In the genomic region with DNA sequence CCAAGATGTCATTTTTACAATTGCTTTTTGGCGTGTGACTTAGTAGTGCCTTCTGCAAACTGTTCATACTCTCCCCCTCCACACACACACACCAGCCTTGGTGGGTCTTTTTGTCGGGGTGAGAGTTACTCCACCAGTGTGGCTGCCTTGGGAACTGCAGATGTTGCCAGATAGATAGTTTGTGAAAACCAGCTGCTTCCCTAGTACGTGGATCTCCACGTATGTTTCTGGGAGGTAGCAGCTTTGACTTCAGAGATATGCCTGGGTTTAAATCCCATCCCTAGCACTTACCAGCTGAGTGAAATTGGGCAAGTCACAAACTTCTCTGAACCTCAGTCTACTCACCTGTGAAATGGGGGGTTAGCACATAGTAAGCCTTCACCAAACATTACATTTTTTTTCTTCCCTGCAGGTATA, we compare ENCODE assay signal across 1 cellular context.
TF ChIP-seq lines count a peak whose summit lies in the region.

No MANE protein-coding gene starts in this region.

TF ChIP-seq in K562, 482 proteins besides CTCF, POLR2A, EP300 and RAD21 (continued from another document):
- TF ChIP-seq TFAM (CRISPR knock-in tag; conservative IDR thresholded peaks at IDR 0.05) (no peak), ZNF766 (CRISPR knock-in tag; conservative IDR thresholded peaks at IDR 0.05) (0 out of 2 replicates have a peak, but pooled peaks have one; percentile 32), RBM25 (IDR thresholded peaks at IDR 0.05; ENCODE audit: low read depth, low read length, severe bottlenecking) (peak; percentile 91), SIN3A (IDR thresholded peaks at IDR 0.05; ENCODE audit: borderline replicate concordance in 2 of 2, control insufficient read depth in 1 of 2, low read depth in 2 of 2, low read length in 2 of 2) (no peak), CBX1 (IDR thresholded peaks at IDR 0.05; ENCODE audit: low read depth) (peak; percentile 72; the same call in 1 of the 2 replicates), USF2 (CRISPR knock-in tag; IDR thresholded peaks at IDR 0.05) (0 out of 2 replicates have a peak, but pooled peaks have one; percentile 10), CHD4 (IDR thresholded peaks at IDR 0.05; ENCODE audit: insufficient read depth, insufficient replicate concordance, low read depth, low read length, poor library complexity, severe bottlenecking) (peak; percentile 98), PHF20 (IDR thresholded peaks at IDR 0.05; ENCODE audit: partially characterized antibody) (peak; percentile 27), ADNP (tag; IDR thresholded peaks at IDR 0.05) (peak; percentile 82), ZNF644 (tag; IDR thresholded peaks at IDR 0.05; ENCODE audit: low read depth) (peak; percentile 55; the same call in 1 of the 2 replicates), ZKSCAN1 (IDR thresholded peaks at IDR 0.05; ENCODE audit: low read depth, low read length) (peak; percentile 99), SMARCA5 (IDR thresholded peaks at IDR 0.05) (peak; percentile 79; the same call in 1 of the 2 replicates)
- TF ChIP-seq, protein P1, sequence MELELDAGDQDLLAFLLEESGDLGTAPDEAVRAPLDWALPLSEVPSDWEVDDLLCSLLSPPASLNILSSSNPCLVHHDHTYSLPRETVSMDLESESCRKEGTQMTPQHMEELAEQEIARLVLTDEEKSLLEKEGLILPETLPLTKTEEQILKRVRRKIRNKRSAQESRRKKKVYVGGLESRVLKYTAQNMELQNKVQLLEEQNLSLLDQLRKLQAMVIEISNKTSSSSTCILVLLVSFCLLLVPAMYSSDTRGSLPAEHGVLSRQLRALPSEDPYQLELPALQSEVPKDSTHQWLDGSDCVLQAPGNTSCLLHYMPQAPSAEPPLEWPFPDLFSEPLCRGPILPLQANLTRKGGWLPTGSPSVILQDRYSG (tag; conservative IDR thresholded peaks at IDR 0.05; ENCODE audit: low read depth), result 0 out of 2 replicates have a peak, but pooled peaks have one; percentile 41
- TF ChIP-seq, protein P2, sequence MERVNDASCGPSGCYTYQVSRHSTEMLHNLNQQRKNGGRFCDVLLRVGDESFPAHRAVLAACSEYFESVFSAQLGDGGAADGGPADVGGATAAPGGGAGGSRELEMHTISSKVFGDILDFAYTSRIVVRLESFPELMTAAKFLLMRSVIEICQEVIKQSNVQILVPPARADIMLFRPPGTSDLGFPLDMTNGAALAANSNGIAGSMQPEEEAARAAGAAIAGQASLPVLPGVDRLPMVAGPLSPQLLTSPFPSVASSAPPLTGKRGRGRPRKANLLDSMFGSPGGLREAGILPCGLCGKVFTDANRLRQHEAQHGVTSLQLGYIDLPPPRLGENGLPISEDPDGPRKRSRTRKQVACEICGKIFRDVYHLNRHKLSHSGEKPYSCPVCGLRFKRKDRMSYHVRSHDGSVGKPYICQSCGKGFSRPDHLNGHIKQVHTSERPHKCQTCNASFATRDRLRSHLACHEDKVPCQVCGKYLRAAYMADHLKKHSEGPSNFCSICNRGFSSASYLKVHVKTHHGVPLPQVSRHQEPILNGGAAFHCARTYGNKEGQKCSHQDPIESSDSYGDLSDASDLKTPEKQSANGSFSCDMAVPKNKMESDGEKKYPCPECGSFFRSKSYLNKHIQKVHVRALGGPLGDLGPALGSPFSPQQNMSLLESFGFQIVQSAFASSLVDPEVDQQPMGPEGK (CRISPR knock-in tag; IDR thresholded peaks at IDR 0.05; ENCODE audit: borderline replicate concordance), result no peak
TF ChIP-seq in K562: peak in this region for 16.
